1 cellular context compared by ENCODE assay signal in the genomic region with DNA sequence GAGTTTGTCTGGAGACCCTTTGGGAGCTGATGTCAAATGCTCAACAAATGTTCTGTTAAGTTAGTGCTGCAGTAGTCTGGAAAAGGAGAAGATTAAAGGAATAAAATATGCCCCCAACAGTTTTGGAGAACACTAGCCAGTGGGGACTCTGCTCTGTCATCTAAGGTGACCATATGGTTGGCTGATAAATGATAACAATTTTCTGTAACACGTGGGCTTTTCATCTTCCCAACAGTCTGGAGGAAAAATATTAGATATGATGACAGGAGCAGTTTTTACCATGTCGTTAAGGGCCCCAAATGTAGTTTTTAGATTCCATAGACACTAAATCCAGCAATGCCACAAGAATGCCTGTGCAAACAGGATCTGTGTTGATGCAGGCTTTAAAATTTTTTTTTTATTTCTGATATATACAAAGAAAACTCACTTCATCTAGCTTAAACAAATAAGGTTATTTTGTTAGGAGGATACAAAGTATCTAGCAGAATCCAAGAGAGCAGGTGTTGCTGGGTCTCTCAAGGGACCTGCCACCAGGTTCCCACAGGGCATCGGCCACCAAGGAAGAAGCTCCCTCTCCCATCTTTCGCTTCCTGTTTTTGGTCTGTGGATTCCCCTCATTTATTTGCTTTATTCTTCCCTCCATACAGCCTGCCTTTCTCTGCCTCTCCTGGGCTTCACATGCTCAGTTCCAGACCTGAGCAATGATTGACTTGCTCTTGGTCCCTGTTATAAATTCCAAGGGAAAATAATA.
TF ChIP-seq lines count a peak whose summit lies in the region.

No MANE protein-coding gene starts in this region.

TF ChIP-seq in K562, 482 proteins besides CTCF, POLR2A, EP300 and RAD21 (continues in another document):
- TF ChIP-seq NFE2L1 (tag; IDR thresholded peaks at IDR 0.05; ENCODE audit: borderline replicate concordance, low read depth) (no peak), GATAD2B (IDR thresholded peaks at IDR 0.05; ENCODE audit: borderline replicate concordance) (no peak), PML (IDR thresholded peaks at IDR 0.05; ENCODE audit: low read length) (no peak), ZNF717 (CRISPR knock-in tag; IDR thresholded peaks at IDR 0.05) (no peak), ZNF282 (CRISPR knock-in tag; IDR thresholded peaks at IDR 0.05) (no peak), ZNF324 (CRISPR knock-in tag; IDR thresholded peaks at IDR 0.05) (no peak), ZNF780A (CRISPR knock-in tag; IDR thresholded peaks at IDR 0.05) (no peak), POLR2AphosphoS5 (IDR thresholded peaks at IDR 0.05; ENCODE audit: control insufficient read depth, insufficient read depth, low read depth, low read length) (no peak), ZKSCAN1 (IDR thresholded peaks at IDR 0.05; ENCODE audit: low read depth, low read length) (no peak), SUPT5H (IDR thresholded peaks at IDR 0.05) (no peak), RBM39 (optimal IDR thresholded peaks at IDR 0.05; ENCODE audit: low read depth, low read length) (no peak), HDAC2 (IDR thresholded peaks at IDR 0.05) (no peak), POU5F1 (IDR thresholded peaks at IDR 0.05; ENCODE audit: borderline replicate concordance, low read depth, low read length, partially characterized antibody) (no peak), ZEB2 (IDR thresholded peaks at IDR 0.05) (peak; percentile 30; the same call in 1 of the 2 replicates), ZBTB7A (IDR thresholded peaks at IDR 0.05; ENCODE audit: borderline replicate concordance, control insufficient read depth, low read depth, low read length) (no peak), HMG20A (CRISPR knock-in tag; conservative IDR thresholded peaks at IDR 0.05) (no peak), CBFB (CRISPR knock-in tag; IDR thresholded peaks at IDR 0.05) (no peak), PHF21A (IDR thresholded peaks at IDR 0.05; ENCODE audit: borderline replicate concordance, low read depth) (no peak), HMGN3 (IDR thresholded peaks at IDR 0.05; ENCODE audit: borderline replicate concordance, extremely low read depth, insufficient read length, low read depth, low read length) (no peak), HEY1 (CRISPR knock-in tag; IDR thresholded peaks at IDR 0.05; ENCODE audit: borderline replicate concordance) (no peak), ILK (tag; IDR thresholded peaks at IDR 0.05; ENCODE audit: borderline replicate concordance, low read depth) (no peak), U2AF2 (optimal IDR thresholded peaks at IDR 0.05; ENCODE audit: low read depth, low read length) (no peak), ZNF316 (IDR thresholded peaks at IDR 0.05) (peak; percentile 67), HDAC8 (tag; IDR thresholded peaks at IDR 0.05) (no peak), ZNF699 (CRISPR knock-in tag; IDR thresholded peaks at IDR 0.05; ENCODE audit: insufficient replicate concordance) (no peak), PURB (CRISPR knock-in tag; IDR thresholded peaks at IDR 0.05; ENCODE audit: low read depth) (no peak), ZNF174 (CRISPR knock-in tag; IDR thresholded peaks at IDR 0.05) (no peak), SREBF1 (IDR thresholded peaks at IDR 0.05; ENCODE audit: borderline replicate concordance, low read depth, low read length) (no peak), DPF2 (IDR thresholded peaks at IDR 0.05) (peak; percentile 67), TEAD4 (IDR thresholded peaks at IDR 0.05; ENCODE audit: low read length) (peak; percentile 49), TEAD4 (CRISPR knock-in tag; IDR thresholded peaks at IDR 0.05; ENCODE audit: borderline replicate concordance) (no peak), ZNF586 (CRISPR knock-in tag; conservative IDR thresholded peaks at IDR 0.05) (no peak), TBP (optimal IDR thresholded peaks at IDR 0.05; ENCODE audit: low read depth, low read length) (no peak), CEBPB (tag; IDR thresholded peaks at IDR 0.05) (no peak), MEIS2 (IDR thresholded peaks at IDR 0.05; ENCODE audit: partially characterized antibody) (peak; percentile 3), CBFA2T2 (conservative IDR thresholded peaks at IDR 0.05) (peak; percentile 35), LEF1 (IDR thresholded peaks at IDR 0.05) (peak; percentile 49; the same call in 1 of the 2 replicates), STAT5B (CRISPR knock-in tag; IDR thresholded peaks at IDR 0.05) (no peak), HOXB6 (CRISPR knock-in tag; IDR thresholded peaks at IDR 0.05; ENCODE audit: borderline replicate concordance) (no peak), NFE2 (IDR thresholded peaks at IDR 0.05; ENCODE audit: low read depth) (peak; percentile 29; the same call in 1 of the 2 replicates), RAD51 (IDR thresholded peaks at IDR 0.05; ENCODE audit: borderline replicate concordance, low read depth) (peak; percentile 24; the same call in 1 of the 2 replicates), MCM7 (IDR thresholded peaks at IDR 0.05) (no peak), ZBTB8A (IDR thresholded peaks at IDR 0.05; ENCODE audit: partially characterized antibody) (no peak), SRSF1 (IDR thresholded peaks at IDR 0.05; ENCODE audit: low read depth, low read length) (no peak), MBD2 (IDR thresholded peaks at IDR 0.05; ENCODE audit: borderline replicate concordance, low read depth) (no peak), CXXC5 (CRISPR knock-in tag; IDR thresholded peaks at IDR 0.05) (no peak), TCF3 (CRISPR knock-in tag; IDR thresholded peaks at IDR 0.05) (peak; percentile 60; the same call in 1 of the 2 replicates)
- TF ChIP-seq, protein P1, sequence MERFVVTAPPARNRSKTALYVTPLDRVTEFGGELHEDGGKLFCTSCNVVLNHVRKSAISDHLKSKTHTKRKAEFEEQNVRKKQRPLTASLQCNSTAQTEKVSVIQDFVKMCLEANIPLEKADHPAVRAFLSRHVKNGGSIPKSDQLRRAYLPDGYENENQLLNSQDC (CRISPR knock-in tag; IDR thresholded peaks at IDR 0.05) = no peak
- TF ChIP-seq, protein P2, sequence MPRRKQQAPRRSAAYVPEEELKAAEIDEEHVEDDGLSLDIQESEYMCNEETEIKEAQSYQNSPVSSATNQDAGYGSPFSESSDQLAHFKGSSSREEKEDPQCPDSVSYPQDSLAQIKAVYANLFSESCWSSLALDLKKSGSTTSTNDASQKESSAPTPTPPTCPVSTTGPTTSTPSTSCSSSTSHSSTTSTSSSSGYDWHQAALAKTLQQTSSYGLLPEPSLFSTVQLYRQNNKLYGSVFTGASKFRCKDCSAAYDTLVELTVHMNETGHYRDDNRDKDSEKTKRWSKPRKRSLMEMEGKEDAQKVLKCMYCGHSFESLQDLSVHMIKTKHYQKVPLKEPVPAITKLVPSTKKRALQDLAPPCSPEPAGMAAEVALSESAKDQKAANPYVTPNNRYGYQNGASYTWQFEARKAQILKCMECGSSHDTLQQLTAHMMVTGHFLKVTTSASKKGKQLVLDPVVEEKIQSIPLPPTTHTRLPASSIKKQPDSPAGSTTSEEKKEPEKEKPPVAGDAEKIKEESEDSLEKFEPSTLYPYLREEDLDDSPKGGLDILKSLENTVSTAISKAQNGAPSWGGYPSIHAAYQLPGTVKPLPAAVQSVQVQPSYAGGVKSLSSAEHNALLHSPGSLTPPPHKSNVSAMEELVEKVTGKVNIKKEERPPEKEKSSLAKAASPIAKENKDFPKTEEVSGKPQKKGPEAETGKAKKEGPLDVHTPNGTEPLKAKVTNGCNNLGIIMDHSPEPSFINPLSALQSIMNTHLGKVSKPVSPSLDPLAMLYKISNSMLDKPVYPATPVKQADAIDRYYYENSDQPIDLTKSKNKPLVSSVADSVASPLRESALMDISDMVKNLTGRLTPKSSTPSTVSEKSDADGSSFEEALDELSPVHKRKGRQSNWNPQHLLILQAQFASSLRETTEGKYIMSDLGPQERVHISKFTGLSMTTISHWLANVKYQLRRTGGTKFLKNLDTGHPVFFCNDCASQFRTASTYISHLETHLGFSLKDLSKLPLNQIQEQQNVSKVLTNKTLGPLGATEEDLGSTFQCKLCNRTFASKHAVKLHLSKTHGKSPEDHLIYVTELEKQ (CRISPR knock-in tag; IDR thresholded peaks at IDR 0.05) = no peak
- TF ChIP-seq, protein P3, sequence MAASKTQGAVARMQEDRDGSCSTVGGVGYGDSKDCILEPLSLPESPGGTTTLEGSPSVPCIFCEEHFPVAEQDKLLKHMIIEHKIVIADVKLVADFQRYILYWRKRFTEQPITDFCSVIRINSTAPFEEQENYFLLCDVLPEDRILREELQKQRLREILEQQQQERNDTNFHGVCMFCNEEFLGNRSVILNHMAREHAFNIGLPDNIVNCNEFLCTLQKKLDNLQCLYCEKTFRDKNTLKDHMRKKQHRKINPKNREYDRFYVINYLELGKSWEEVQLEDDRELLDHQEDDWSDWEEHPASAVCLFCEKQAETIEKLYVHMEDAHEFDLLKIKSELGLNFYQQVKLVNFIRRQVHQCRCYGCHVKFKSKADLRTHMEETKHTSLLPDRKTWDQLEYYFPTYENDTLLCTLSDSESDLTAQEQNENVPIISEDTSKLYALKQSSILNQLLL (CRISPR knock-in tag; IDR thresholded peaks at IDR 0.05; ENCODE audit: borderline replicate concordance) = no peak
- TF ChIP-seq, protein P4, sequence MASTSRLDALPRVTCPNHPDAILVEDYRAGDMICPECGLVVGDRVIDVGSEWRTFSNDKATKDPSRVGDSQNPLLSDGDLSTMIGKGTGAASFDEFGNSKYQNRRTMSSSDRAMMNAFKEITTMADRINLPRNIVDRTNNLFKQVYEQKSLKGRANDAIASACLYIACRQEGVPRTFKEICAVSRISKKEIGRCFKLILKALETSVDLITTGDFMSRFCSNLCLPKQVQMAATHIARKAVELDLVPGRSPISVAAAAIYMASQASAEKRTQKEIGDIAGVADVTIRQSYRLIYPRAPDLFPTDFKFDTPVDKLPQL (IDR thresholded peaks at IDR 0.05; ENCODE audit: extremely low read depth, insufficient read length) = no peak
- TF ChIP-seq, protein P5, sequence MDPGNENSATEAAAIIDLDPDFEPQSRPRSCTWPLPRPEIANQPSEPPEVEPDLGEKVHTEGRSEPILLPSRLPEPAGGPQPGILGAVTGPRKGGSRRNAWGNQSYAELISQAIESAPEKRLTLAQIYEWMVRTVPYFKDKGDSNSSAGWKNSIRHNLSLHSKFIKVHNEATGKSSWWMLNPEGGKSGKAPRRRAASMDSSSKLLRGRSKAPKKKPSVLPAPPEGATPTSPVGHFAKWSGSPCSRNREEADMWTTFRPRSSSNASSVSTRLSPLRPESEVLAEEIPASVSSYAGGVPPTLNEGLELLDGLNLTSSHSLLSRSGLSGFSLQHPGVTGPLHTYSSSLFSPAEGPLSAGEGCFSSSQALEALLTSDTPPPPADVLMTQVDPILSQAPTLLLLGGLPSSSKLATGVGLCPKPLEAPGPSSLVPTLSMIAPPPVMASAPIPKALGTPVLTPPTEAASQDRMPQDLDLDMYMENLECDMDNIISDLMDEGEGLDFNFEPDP (CRISPR knock-in tag; IDR thresholded peaks at IDR 0.05) = no peak
- TF ChIP-seq, protein P6, sequence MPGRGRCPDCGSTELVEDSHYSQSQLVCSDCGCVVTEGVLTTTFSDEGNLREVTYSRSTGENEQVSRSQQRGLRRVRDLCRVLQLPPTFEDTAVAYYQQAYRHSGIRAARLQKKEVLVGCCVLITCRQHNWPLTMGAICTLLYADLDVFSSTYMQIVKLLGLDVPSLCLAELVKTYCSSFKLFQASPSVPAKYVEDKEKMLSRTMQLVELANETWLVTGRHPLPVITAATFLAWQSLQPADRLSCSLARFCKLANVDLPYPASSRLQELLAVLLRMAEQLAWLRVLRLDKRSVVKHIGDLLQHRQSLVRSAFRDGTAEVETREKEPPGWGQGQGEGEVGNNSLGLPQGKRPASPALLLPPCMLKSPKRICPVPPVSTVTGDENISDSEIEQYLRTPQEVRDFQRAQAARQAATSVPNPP (IDR thresholded peaks at IDR 0.05; ENCODE audit: borderline replicate concordance, insufficient read depth, insufficient read length) = no peak
- TF ChIP-seq, protein P7, sequence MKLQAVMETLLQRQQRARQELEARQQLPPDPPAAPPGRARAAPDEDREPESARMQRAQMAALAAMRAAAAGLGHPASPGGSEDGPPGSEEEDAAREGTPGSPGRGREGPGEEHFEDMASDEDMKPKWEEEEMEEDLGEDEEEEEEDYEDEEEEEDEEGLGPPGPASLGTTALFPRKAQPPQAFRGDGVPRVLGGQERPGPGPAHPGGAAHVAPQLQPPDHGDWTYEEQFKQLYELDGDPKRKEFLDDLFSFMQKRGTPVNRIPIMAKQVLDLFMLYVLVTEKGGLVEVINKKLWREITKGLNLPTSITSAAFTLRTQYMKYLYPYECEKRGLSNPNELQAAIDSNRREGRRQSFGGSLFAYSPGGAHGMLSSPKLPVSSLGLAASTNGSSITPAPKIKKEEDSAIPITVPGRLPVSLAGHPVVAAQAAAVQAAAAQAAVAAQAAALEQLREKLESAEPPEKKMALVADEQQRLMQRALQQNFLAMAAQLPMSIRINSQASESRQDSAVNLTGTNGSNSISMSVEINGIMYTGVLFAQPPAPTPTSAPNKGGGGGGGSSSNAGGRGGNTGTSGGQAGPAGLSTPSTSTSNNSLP (IDR thresholded peaks at IDR 0.05; ENCODE audit: borderline replicate concordance, low read depth, low read length) = 0 out of 2 replicates have a peak, but pooled peaks have one; percentile 8
- TF ChIP-seq, protein P8, sequence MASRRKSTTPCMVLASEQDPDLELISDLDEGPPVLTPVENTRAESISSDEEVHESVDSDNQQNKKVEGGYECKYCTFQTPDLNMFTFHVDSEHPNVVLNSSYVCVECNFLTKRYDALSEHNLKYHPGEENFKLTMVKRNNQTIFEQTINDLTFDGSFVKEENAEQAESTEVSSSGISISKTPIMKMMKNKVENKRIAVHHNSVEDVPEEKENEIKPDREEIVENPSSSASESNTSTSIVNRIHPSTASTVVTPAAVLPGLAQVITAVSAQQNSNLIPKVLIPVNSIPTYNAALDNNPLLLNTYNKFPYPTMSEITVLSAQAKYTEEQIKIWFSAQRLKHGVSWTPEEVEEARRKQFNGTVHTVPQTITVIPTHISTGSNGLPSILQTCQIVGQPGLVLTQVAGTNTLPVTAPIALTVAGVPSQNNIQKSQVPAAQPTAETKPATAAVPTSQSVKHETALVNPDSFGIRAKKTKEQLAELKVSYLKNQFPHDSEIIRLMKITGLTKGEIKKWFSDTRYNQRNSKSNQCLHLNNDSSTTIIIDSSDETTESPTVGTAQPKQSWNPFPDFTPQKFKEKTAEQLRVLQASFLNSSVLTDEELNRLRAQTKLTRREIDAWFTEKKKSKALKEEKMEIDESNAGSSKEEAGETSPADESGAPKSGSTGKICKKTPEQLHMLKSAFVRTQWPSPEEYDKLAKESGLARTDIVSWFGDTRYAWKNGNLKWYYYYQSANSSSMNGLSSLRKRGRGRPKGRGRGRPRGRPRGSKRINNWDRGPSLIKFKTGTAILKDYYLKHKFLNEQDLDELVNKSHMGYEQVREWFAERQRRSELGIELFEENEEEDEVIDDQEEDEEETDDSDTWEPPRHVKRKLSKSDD (conservative IDR thresholded peaks at IDR 0.05; ENCODE audit: low read length) = no peak
- TF ChIP-seq, protein P9, sequence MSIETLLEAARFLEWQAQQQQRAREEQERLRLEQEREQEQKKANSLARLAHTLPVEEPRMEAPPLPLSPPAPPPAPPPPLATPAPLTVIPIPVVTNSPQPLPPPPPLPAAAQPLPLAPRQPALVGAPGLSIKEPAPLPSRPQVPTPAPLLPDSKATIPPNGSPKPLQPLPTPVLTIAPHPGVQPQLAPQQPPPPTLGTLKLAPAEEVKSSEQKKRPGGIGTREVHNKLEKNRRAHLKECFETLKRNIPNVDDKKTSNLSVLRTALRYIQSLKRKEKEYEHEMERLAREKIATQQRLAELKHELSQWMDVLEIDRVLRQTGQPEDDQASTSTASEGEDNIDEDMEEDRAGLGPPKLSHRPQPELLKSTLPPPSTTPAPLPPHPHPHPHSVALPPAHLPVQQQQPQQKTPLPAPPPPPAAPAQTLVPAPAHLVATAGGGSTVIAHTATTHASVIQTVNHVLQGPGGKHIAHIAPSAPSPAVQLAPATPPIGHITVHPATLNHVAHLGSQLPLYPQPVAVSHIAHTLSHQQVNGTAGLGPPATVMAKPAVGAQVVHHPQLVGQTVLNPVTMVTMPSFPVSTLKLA (conservative IDR thresholded peaks at IDR 0.05) = peak; percentile 64 to 78
